1 cellular context compared by ENCODE assay signal in genomic region chr6:89244237-89244985, GRCh38.
TF ChIP-seq lines count a peak whose summit lies in the region.

No MANE protein-coding gene starts in this region.

TF ChIP-seq in H1, 55 proteins besides CTCF, POLR2A, EP300 and RAD21 (continued from another document):
- TF ChIP-seq CHD7 (IDR thresholded peaks at IDR 0.05; ENCODE audit: insufficient replicate concordance, low read length), result no peak
- TF ChIP-seq RBBP5 (IDR thresholded peaks at IDR 0.05; ENCODE audit: borderline replicate concordance, low read depth, low read length), result no peak
- TF ChIP-seq SIN3A (conservative IDR thresholded peaks at IDR 0.05 in 1 of 2, IDR thresholded peaks at IDR 0.05 in 1 of 2; ENCODE audit: low read depth in 1 of 2, low read length in 2 of 2), result no peak
- no peak for TF ChIP-seq HDAC2 (IDR thresholded peaks at IDR 0.05; ENCODE audit: borderline replicate concordance in 1 of 2, low read depth in 2 of 2, low read length in 2 of 2)
- no peak for TF ChIP-seq JUN (IDR thresholded peaks at IDR 0.05; ENCODE audit: low read depth, low read length)
- no peak for TF ChIP-seq TAF7 (optimal IDR thresholded peaks at IDR 0.05; ENCODE audit: borderline replicate concordance, low read depth, low read length)
- TF ChIP-seq BCL11A (IDR thresholded peaks at IDR 0.05; ENCODE audit: low read depth in 2 of 2, low read length in 2 of 2), result no peak
- TF ChIP-seq TBP (IDR thresholded peaks at IDR 0.05; ENCODE audit: low read depth, low read length), result no peak
